1 cellular context compared by ENCODE assay signal in genomic region chr11:119755351-119756071, GRCh38.
TF ChIP-seq lines count a peak whose summit lies in the region.

No MANE protein-coding gene starts in this region.

TF ChIP-seq in GM12878, 131 proteins besides CTCF, POLR2A, EP300 and RAD21:
- TF ChIP-seq PBX3 (IDR thresholded peaks at IDR 0.05; ENCODE audit: insufficient replicate concordance, low read depth, low read length) = no peak
- TF ChIP-seq NFYA (IDR thresholded peaks at IDR 0.05; ENCODE audit: borderline replicate concordance, low read depth, low read length) = no peak
- no peak for TF ChIP-seq RBBP5 (conservative IDR thresholded peaks at IDR 0.05)
- TF ChIP-seq CBX5 (IDR thresholded peaks at IDR 0.05; ENCODE audit: low read depth) = no peak
- no peak for TF ChIP-seq MTA3 (IDR thresholded peaks at IDR 0.05; ENCODE audit: borderline replicate concordance, low read length)
- no peak for TF ChIP-seq HDAC2 (IDR thresholded peaks at IDR 0.05)
